ENCODE assay signal across 11 cellular contexts in the genomic region with DNA sequence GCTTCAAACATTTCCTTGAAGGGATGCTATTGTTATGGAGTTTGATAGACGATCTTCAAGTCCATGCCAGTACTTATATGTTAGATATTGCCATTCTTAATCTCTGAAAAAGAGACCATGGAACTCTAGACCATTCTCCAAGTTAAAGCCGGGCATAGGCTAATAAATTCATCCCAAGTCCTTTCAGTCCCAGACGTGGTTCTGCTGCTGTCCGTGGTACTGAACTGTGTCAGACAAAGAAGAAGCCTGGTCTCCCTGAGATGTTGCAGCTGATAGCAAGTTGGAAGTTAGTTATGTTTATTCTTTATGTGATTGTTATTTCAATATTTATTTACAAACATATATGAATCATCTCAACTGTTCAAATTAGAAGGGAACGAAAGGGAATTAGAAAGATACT.
DNase-seq lines count a peak whose midpoint lies in the region; ATAC-seq and TF ChIP-seq lines count a peak whose summit lies in the region.
"Had no signal": no experiment of that assay in that cellular context is flagged by ENCODE, and none has a peak within 500 bp of the region (broad histone marks: within the 10 kb centered on the region; RNA-seq: fewer than 3 reads in every experiment).

No MANE protein-coding gene starts in this region.

- intact Hi-C loops in Right ventricle myocardium superior (cut with DNase I) (no loop called here), left ventricle myocardium inferior (cut with micrococcal nuclease) (no loop called here), upper lobe of right lung (cut with DNase I) (no loop called here)

- no peak overlapping the region for H3K27ac ChIP-seq in left ventricle myocardium inferior (replicated peaks)
- no peak overlapping the region for H3K27ac ChIP-seq in RWPE2 (ENCODE audit: poor library complexity, severe bottlenecking)
- no peak overlapping the region for H3K27ac ChIP-seq in foreskin keratinocyte
- H3K27ac ChIP-seq in upper lobe of right lung, result no peak overlapping the region
- H3K27ac ChIP-seq: BLaER1, spleen had no signal

- H3K9me3 ChIP-seq in left ventricle myocardium inferior (replicated peaks), result no peaks in the 10 kb centered on the region
- H3K9me3 ChIP-seq in RWPE2 (ENCODE audit: severe bottlenecking), result no peaks in the 10 kb centered on the region
- H3K9me3 ChIP-seq in upper lobe of right lung, result no peaks in the 10 kb centered on the region
- H3K9me3 ChIP-seq: BLaER1, HAP-1, spleen had no signal

- ATAC-seq in Right ventricle myocardium superior (ENCODE audit: poor library complexity), result no peak
- peak; percentile 63; the same call in 2 of the 3 replicates for ATAC-seq in RWPE2 (ENCODE audit: low read depth)
- peak; percentile 21 for ATAC-seq in foreskin keratinocyte
- ATAC-seq in upper lobe of right lung, result no peak

- no peak overlapping the region for H3K4me3 ChIP-seq in left ventricle myocardium inferior
- no peak overlapping the region for H3K4me3 ChIP-seq in RWPE2 (ENCODE audit: severe bottlenecking)
- no peak overlapping the region for H3K4me3 ChIP-seq in upper lobe of right lung
- H3K4me3 ChIP-seq: BLaER1, HAP-1, spleen had no signal

- H3K27me3 ChIP-seq in left ventricle myocardium inferior (ENCODE audit: low read depth), result no peaks in the 10 kb centered on the region
- no peaks in the 10 kb centered on the region for H3K27me3 ChIP-seq in RWPE2 (ENCODE audit: insufficient read depth, poor library complexity, severe bottlenecking)
- H3K27me3 ChIP-seq in foreskin keratinocyte, result no peaks in the 10 kb centered on the region
- no peaks in the 10 kb centered on the region for H3K27me3 ChIP-seq in upper lobe of right lung
- H3K27me3 ChIP-seq: BLaER1, spleen had no signal

- H3K36me3 ChIP-seq in left ventricle myocardium inferior, result no peaks in the 10 kb centered on the region
- no peaks in the 10 kb centered on the region for H3K36me3 ChIP-seq in RWPE2 (ENCODE audit: low read depth)
- H3K36me3 ChIP-seq in upper lobe of right lung, result no peaks in the 10 kb centered on the region
- H3K36me3 ChIP-seq: BLaER1, HAP-1, spleen had no signal

- no peak for TF ChIP-seq CTCF in left ventricle myocardium inferior (IDR thresholded peaks at IDR 0.05; ENCODE audit: borderline replicate concordance)
- TF ChIP-seq CTCF in RWPE2 (IDR thresholded peaks at IDR 0.05; ENCODE audit: poor library complexity, severe bottlenecking), result no peak
- TF ChIP-seq CTCF in foreskin keratinocyte (conservative IDR thresholded peaks at IDR 0.05), result no peak
- no peak for TF ChIP-seq CTCF in upper lobe of right lung (IDR thresholded peaks at IDR 0.05)

- no peaks in the 10 kb centered on the region for H3K4me1 ChIP-seq in left ventricle myocardium inferior
- no peaks in the 10 kb centered on the region for H3K4me1 ChIP-seq in RWPE2 (ENCODE audit: insufficient read depth, poor library complexity, severe bottlenecking)
- no peaks in the 10 kb centered on the region for H3K4me1 ChIP-seq in foreskin keratinocyte
- no peaks in the 10 kb centered on the region for H3K4me1 ChIP-seq in upper lobe of right lung
- H3K4me1 ChIP-seq: BLaER1, HAP-1, spleen had no signal

- DNase-seq in Right ventricle myocardium superior (peak; percentile 18), left ventricle myocardium inferior (no peak), RWPE2 (ENCODE audit: low spot score) (no peak), foreskin keratinocyte (peak in 1 of 2 donors; percentile 20), NCI-H1092 treated with DMSO at 0.1 percent for 48 hours (lab: John Stamatoyannopoulos, UW) (no peak), AML-193 (lab: John Stamatoyannopoulos, UW) (no peak), upper lobe of right lung (no peak)
- peak; percentile 23 for DNase-seq in stimulated activated CD8-positive, alpha-beta memory T cell treated with anti-CD3 and anti-CD28 coated beads, Interleukin-4, amount 100 ng/mL, for 48 hours
- DNase-seq: spleen had no signal

Comparison
In these comparisons a context has a peak if more than half of its experiments do, and no peak if none do; other contexts are left out.
1. DNase-seq: peak in Right ventricle myocardium superior (single experiment) and stimulated activated CD8-positive, alpha-beta memory T cell treated with anti-CD3 and anti-CD28 coated beads, Interleukin-4, amount 100 ng/mL, for 48 hours (single experiment); none in left ventricle myocardium inferior (single experiment), RWPE2 (single experiment), NCI-H1092 treated with DMSO at 0.1 percent for 48 hours (single experiment), AML-193 (0 of 2) and upper lobe of right lung (single experiment).
2. ATAC-seq: peak in RWPE2 (single experiment) and foreskin keratinocyte (single experiment); none in Right ventricle myocardium superior (single experiment) and upper lobe of right lung (single experiment).